In genomic region chr17:81034168-81034777, GRCh38 we compare ENCODE assay signal across 7 cellular contexts. TPM values are rescaled to one million over a fixed set of nuclear protein-coding genes. Genes with fewer than 3 reads are reported as not detected.
A peak's percentile ranks its signal among the peaks of the same experiment; 100 is the strongest.
DNase-seq lines count a peak whose midpoint lies in the region; ATAC-seq lines count a peak whose summit lies in the region.

No MANE protein-coding gene starts in this region.

- peak overlapping the region in 6 of 10 donors; percentile 70 to 89 (median 80) for H3K27ac Mint-ChIP-seq in naive thymus-derived CD8-positive, alpha-beta T cell

- no peak overlapping the region for H3K27ac ChIP-seq in effector memory CD4-positive, alpha-beta T cell (ENCODE audit: insufficient read depth, low read length, poor library complexity, severe bottlenecking)

- peak overlapping the region; percentile 59 for H3K4me3 ChIP-seq in MG63
- peak overlapping the region; percentile 54 for H3K4me3 ChIP-seq in effector memory CD4-positive, alpha-beta T cell (ENCODE audit: insufficient read depth, low read depth, low read length, poor library complexity, severe bottlenecking)

- peak overlapping the region; percentile 76 to 96 (median 83) for H3K4me3 Mint-ChIP-seq in naive thymus-derived CD8-positive, alpha-beta T cell

- peaks cover 7% of the 10 kb centered on the region for H3K4me1 ChIP-seq in effector memory CD4-positive, alpha-beta T cell (ENCODE audit: control insufficient read depth, insufficient read depth, low read length, poor library complexity, severe bottlenecking)

- no peaks in the 10 kb centered on the region for H3K9me3 Mint-ChIP-seq in naive thymus-derived CD8-positive, alpha-beta T cell

- POLR2A ChIA-PET in naive thymus-derived CD8-positive, alpha-beta T cell (lab: Charles Lee) = interaction anchor here (0.6 to 1.9 kb wide), 6 partner anchors 9 to 43 kb away, joined by 3 to 7 read pairs (median 4); partner anchors contain the start of gene CHMP6

- DNase-seq in MG63 = no peak
- no peak for DNase-seq in effector memory CD4-positive, alpha-beta T cell
- DNase-seq in naive thymus-derived CD8-positive, alpha-beta T cell = peak in 1 of 10 donors; percentile 20
- no peak for DNase-seq in NCI-H128 (lab: John Stamatoyannopoulos, UW; ENCODE audit: unreplicated experiment)
- DNase-seq in NCI-H748 treated with DMSO at 0.1 percent for 48 hours (lab: John Stamatoyannopoulos, UW) = no peak

- H3K4me1 Mint-ChIP-seq in naive thymus-derived CD8-positive, alpha-beta T cell = peaks cover 13 to 29% (median 21%) of the 10 kb centered on the region in 4 donors

- ATAC-seq in GM21447 (IDR thresholded peaks at IDR 0.05; ENCODE audit: unreplicated experiment) = peak; percentile 25
- no peak for ATAC-seq in naive thymus-derived CD8-positive, alpha-beta T cell
- ATAC-seq in HG02970 (IDR thresholded peaks at IDR 0.05; ENCODE audit: low FRiP score, unreplicated experiment) = no peak

- no peaks in the 10 kb centered on the region for H3K9me3 ChIP-seq in MG63
- no peaks in the 10 kb centered on the region for H3K9me3 ChIP-seq in effector memory CD4-positive, alpha-beta T cell (ENCODE audit: control insufficient read depth, low read length)

- no peaks in the 10 kb centered on the region for H3K36me3 Mint-ChIP-seq in naive thymus-derived CD8-positive, alpha-beta T cell

- H3K36me3 ChIP-seq in MG63 = peaks cover 21% of the 10 kb centered on the region
- no peaks in the 10 kb centered on the region for H3K36me3 ChIP-seq in effector memory CD4-positive, alpha-beta T cell (ENCODE audit: control insufficient read depth, insufficient read depth, low read length)

- no peaks in the 10 kb centered on the region for H3K27me3 ChIP-seq in MG63
- H3K27me3 ChIP-seq in effector memory CD4-positive, alpha-beta T cell (replicated peaks; ENCODE audit: control insufficient read depth, insufficient read depth, low read length, poor library complexity, severe bottlenecking) = no peaks in the 10 kb centered on the region

- H3K27me3 Mint-ChIP-seq in naive thymus-derived CD8-positive, alpha-beta T cell = peaks cover 0 to 4% (median 0%) of the 10 kb centered on the region in 5 donors

RNA-seq across cellular contexts. Expression of gene BAIAP2, which starts 0.7 kb away (rescaled TPM):
- total RNA-seq in MG63 (2014; rRNA removed; shearing (Covaris generic); ENCODE audit: low replicate concordance) = 34.4 and 43.9 TPM in 2 replicates
- total RNA-seq in naive thymus-derived CD8-positive, alpha-beta T cell = 10 to 100 TPM in 1 of 2 experiments, 1 to 10 TPM in 1; 7.4 to 11.7 TPM
- polyA plus RNA-seq in naive thymus-derived CD8-positive, alpha-beta T cell = 1 to 10 TPM; 2.2 to 6.9 (median 2.6) TPM

RNA-seq across cellular contexts. Expression of gene CHMP6, which starts 42.6 kb away (rescaled TPM):
- 65.4 and 74.3 TPM in 2 replicates for total RNA-seq in MG63 (2014; rRNA removed; shearing (Covaris generic); ENCODE audit: low replicate concordance)
- 10 to 100 TPM; 40.1 to 47.6 TPM for total RNA-seq in naive thymus-derived CD8-positive, alpha-beta T cell
- 10 to 100 TPM; 41.3 to 43.2 (median 41.6) TPM for polyA plus RNA-seq in naive thymus-derived CD8-positive, alpha-beta T cell
